1 cellular context compared by ENCODE assay signal in genomic region chr11:127000991-127001390, GRCh38.
TF ChIP-seq lines count a peak whose summit lies in the region.

No MANE protein-coding gene starts in this region.

TF ChIP-seq in IMR-90, 13 proteins besides CTCF, POLR2A, EP300 and RAD21:
- TF ChIP-seq USF2 (IDR thresholded peaks at IDR 0.05; ENCODE audit: low read depth, low read length), result no peak
- no peak for TF ChIP-seq RCOR1 (IDR thresholded peaks at IDR 0.05; ENCODE audit: insufficient replicate concordance, low read length)
- no peak for TF ChIP-seq CHD1 (IDR thresholded peaks at IDR 0.05; ENCODE audit: low read depth, low read length)
- TF ChIP-seq ELK1 (IDR thresholded peaks at IDR 0.05; ENCODE audit: borderline replicate concordance, low read depth, low read length), result no peak
- no peak for TF ChIP-seq NFE2L2 (IDR thresholded peaks at IDR 0.05; ENCODE audit: low read depth, low read length)
- no peak for TF ChIP-seq MAFK (IDR thresholded peaks at IDR 0.05; ENCODE audit: low read depth, low read length)
- no peak for TF ChIP-seq FOS (IDR thresholded peaks at IDR 0.05; ENCODE audit: low read depth, low read length)
- no peak for TF ChIP-seq CEBPB (IDR thresholded peaks at IDR 0.05; ENCODE audit: low read depth, low read length)
- no peak for TF ChIP-seq MAZ (IDR thresholded peaks at IDR 0.05; ENCODE audit: borderline replicate concordance, low read depth, low read length)
- no peak for TF ChIP-seq RFX5 (IDR thresholded peaks at IDR 0.05; ENCODE audit: low read depth, low read length)
- no peak for TF ChIP-seq BHLHE40 (IDR thresholded peaks at IDR 0.05; ENCODE audit: low read depth, low read length)
- no peak for TF ChIP-seq SMC3 (IDR thresholded peaks at IDR 0.05; ENCODE audit: low read depth, low read length)
- TF ChIP-seq MXI1 (IDR thresholded peaks at IDR 0.05; ENCODE audit: borderline replicate concordance, low read depth, low read length), result no peak
